In genomic region chr2:9952286-9952737, GRCh38 we compare ENCODE assay signal across 9 cellular contexts. TPM values are rescaled to one million over a fixed set of nuclear protein-coding genes. Genes with fewer than 3 reads are reported as not detected.
A peak's percentile ranks its signal among the peaks of the same experiment; 100 is the strongest.
DNase-seq lines count a peak whose midpoint lies in the region; ATAC-seq and TF ChIP-seq lines count a peak whose summit lies in the region.
"Had no signal": no experiment of that assay in that cellular context is flagged by ENCODE, and none has a peak within 500 bp of the region (broad histone marks: within the 10 kb centered on the region; RNA-seq: fewer than 3 reads in every experiment).

No MANE protein-coding gene starts in this region.

- TF ChIP-seq POLR2A in stomach (IDR thresholded peaks at IDR 0.05): no peak

- H3K36me3 Mint-ChIP-seq in T-helper 1 cell treated with Interleukin-12 subunit alpha and Interleukin-12 subunit beta and Interleukin-4 antibody, amounts not matched to agents 30 μg/mL and 1 μg/mL, for 36 hours (ENCODE audit: low read depth): peaks cover 3% of the 10 kb centered on the region
- H3K36me3 Mint-ChIP-seq in activated T-helper 2 cell treated with anti-CD3 and anti-CD28 coated beads, Interferon-gamma antibody, Interleukin-2, Interleukin-4, amounts not matched to agents 10 μg/mL and 5 μg/mL and 100 μg/mL, durations not matched to agents 14 hours and 24 hours and 36 hours (ENCODE audit: low read depth): no peaks in the 10 kb centered on the region
- no peaks in the 10 kb centered on the region for H3K36me3 Mint-ChIP-seq in immature natural killer cell
- H3K36me3 Mint-ChIP-seq: activated naive CD4-positive, alpha-beta T cell treated with anti-CD3 and anti-CD28 coated beads, Interleukin-2, amount 50 U/mL, for 72 hours had no signal

- H3K4me3 Mint-ChIP-seq in T-helper 1 cell treated with Interleukin-12 subunit alpha and Interleukin-12 subunit beta and Interleukin-4 antibody, amounts not matched to agents 30 μg/mL and 1 μg/mL, for 36 hours: peak overlapping the region; percentile 66
- H3K4me3 Mint-ChIP-seq in activated T-helper 2 cell treated with anti-CD3 and anti-CD28 coated beads, Interferon-gamma antibody, Interleukin-2, Interleukin-4, amounts not matched to agents 10 μg/mL and 5 μg/mL and 100 μg/mL, durations not matched to agents 14 hours and 24 hours and 36 hours (ENCODE audit: low read depth): peak overlapping the region; percentile 62
- peak overlapping the region; percentile 56 to 82 (median 74) for H3K4me3 Mint-ChIP-seq in immature natural killer cell

- no peak for TF ChIP-seq CTCF in stomach (IDR thresholded peaks at IDR 0.05)

- H3K9me3 ChIP-seq in stomach: no peaks in the 10 kb centered on the region

- DNase-seq in T-helper 1 cell (no peak), immature natural killer cell (no peak), stomach (no peak), RKO (ENCODE audit: low spot score) (no peak), NCI-H524 treated with DMSO at 0.1 percent for 48 hours (lab: John Stamatoyannopoulos, UW) (no peak)
- DNase-seq in activated T-helper 2 cell treated with anti-CD3 and anti-CD28 coated beads, Interferon-gamma antibody, Interleukin-2, Interleukin-4, amounts not matched to agents 10 μg/mL and 5 μg/mL and 100 μg/mL, durations not matched to agents 14 hours and 24 hours and 36 hours (ENCODE audit: low spot score): no peak

- H3K27ac ChIP-seq in stomach: peak overlapping the region in 4 of 5 donors; percentile 68 to 89 (median 86)

- H3K27ac Mint-ChIP-seq in T-helper 1 cell treated with Interleukin-12 subunit alpha and Interleukin-12 subunit beta and Interleukin-4 antibody, amounts not matched to agents 30 μg/mL and 1 μg/mL, for 36 hours: no peak overlapping the region
- no peak overlapping the region for H3K27ac Mint-ChIP-seq in activated T-helper 2 cell treated with anti-CD3 and anti-CD28 coated beads, Interferon-gamma antibody, Interleukin-2, Interleukin-4, amounts not matched to agents 10 μg/mL and 5 μg/mL and 100 μg/mL, durations not matched to agents 14 hours and 24 hours and 36 hours
- H3K27ac Mint-ChIP-seq in immature natural killer cell: peak overlapping the region in 2 of 6 donors; percentile 25 to 40
- H3K27ac Mint-ChIP-seq: activated naive CD4-positive, alpha-beta T cell treated with anti-CD3 and anti-CD28 coated beads, Interleukin-2, amount 50 U/mL, for 72 hours had no signal

- TF ChIP-seq EP300 in stomach (IDR thresholded peaks at IDR 0.05): no peak

- H3K9me3 Mint-ChIP-seq in T-helper 1 cell treated with Interleukin-12 subunit alpha and Interleukin-12 subunit beta and Interleukin-4 antibody, amounts not matched to agents 30 μg/mL and 1 μg/mL, for 36 hours: no peaks in the 10 kb centered on the region
- H3K9me3 Mint-ChIP-seq in activated T-helper 2 cell treated with anti-CD3 and anti-CD28 coated beads, Interferon-gamma antibody, Interleukin-2, Interleukin-4, amounts not matched to agents 10 μg/mL and 5 μg/mL and 100 μg/mL, durations not matched to agents 14 hours and 24 hours and 36 hours: no peaks in the 10 kb centered on the region
- H3K9me3 Mint-ChIP-seq in immature natural killer cell: no peaks in the 10 kb centered on the region
- H3K9me3 Mint-ChIP-seq: activated naive CD4-positive, alpha-beta T cell treated with anti-CD3 and anti-CD28 coated beads, Interleukin-2, amount 50 U/mL, for 72 hours had no signal

- 21 to 24% (median 22%) methylated on average over 15 of the region's 15 CpGs for WGBS in stomach, 5 donors

- peaks cover 52% of the 10 kb centered on the region for H3K27me3 Mint-ChIP-seq in T-helper 1 cell treated with Interleukin-12 subunit alpha and Interleukin-12 subunit beta and Interleukin-4 antibody, amounts not matched to agents 30 μg/mL and 1 μg/mL, for 36 hours (ENCODE audit: low read depth)
- peaks cover 46% of the 10 kb centered on the region for H3K27me3 Mint-ChIP-seq in activated T-helper 2 cell treated with anti-CD3 and anti-CD28 coated beads, Interferon-gamma antibody, Interleukin-2, Interleukin-4, amounts not matched to agents 10 μg/mL and 5 μg/mL and 100 μg/mL, durations not matched to agents 14 hours and 24 hours and 36 hours (ENCODE audit: low read depth)
- peaks cover 4 to 24% (median 6%) of the 10 kb centered on the region in 3 donors for H3K27me3 Mint-ChIP-seq in immature natural killer cell (ENCODE audit: low read depth in 3 of 3)

- H3K27me3 ChIP-seq in stomach: peaks cover 0 to 13% (median 2%) of the 10 kb centered on the region in 3 donors

- ATAC-seq in HG03095 (IDR thresholded peaks at IDR 0.05; ENCODE audit: unreplicated experiment): no peak

- H3K4me3 ChIP-seq in stomach: peak overlapping the region; percentile 65 to 87 (median 78)

- H3K4me1 ChIP-seq in stomach: peaks cover 0 to 34% (median 13%) of the 10 kb centered on the region in 4 donors

- H3K36me3 ChIP-seq in stomach: no peaks in the 10 kb centered on the region

- intact Hi-C loops in activated T-helper 2 cell treated with anti-CD3 and anti-CD28 coated beads, Interferon-gamma antibody, Interleukin-2, Interleukin-4, amounts not matched to agents 10 μg/mL and 5 μg/mL and 100 μg/mL, durations not matched to agents 14 hours and 24 hours and 36 hours (cut with micrococcal nuclease): loop anchor here (5.0 kb wide), 1 partner anchor 110 kb away; the partner anchor contains the start of gene TAF1B
- intact Hi-C loops in stomach (cut with DNase I; ENCODE audit: low total_unique reads): loop anchor here (10.0 kb wide), 1 partner anchor 108 kb away; the partner anchor contains the start of gene TAF1B

- H3K4me1 Mint-ChIP-seq in T-helper 1 cell treated with Interleukin-12 subunit alpha and Interleukin-12 subunit beta and Interleukin-4 antibody, amounts not matched to agents 30 μg/mL and 1 μg/mL, for 36 hours (ENCODE audit: low read depth): peaks cover 7% of the 10 kb centered on the region
- H3K4me1 Mint-ChIP-seq in activated T-helper 2 cell treated with anti-CD3 and anti-CD28 coated beads, Interferon-gamma antibody, Interleukin-2, Interleukin-4, amounts not matched to agents 10 μg/mL and 5 μg/mL and 100 μg/mL, durations not matched to agents 14 hours and 24 hours and 36 hours (ENCODE audit: low read depth): peaks cover 11% of the 10 kb centered on the region
- H3K4me1 Mint-ChIP-seq in immature natural killer cell: peaks cover 11 to 17% of the 10 kb centered on the region in 2 donors

RNA-seq across cellular contexts. Expression of gene GRHL1, which starts 0.8 kb away (rescaled TPM):
- total RNA-seq in activated T-helper 2 cell treated with anti-CD3 and anti-CD28 coated beads, Interferon-gamma antibody, Interleukin-2, Interleukin-4, amounts not matched to agents 10 μg/mL and 5 μg/mL and 100 μg/mL, durations not matched to agents 14 hours and 24 hours and 36 hours: 0.90 and 1.4 TPM in 2 replicates
- polyA plus RNA-seq in immature natural killer cell: 1 to 10 TPM in 1 of 3 donors, under 1 TPM in 2; 0.52 to 1.9 (median 0.73) TPM
- 1 to 10 TPM in 4 of 5 donors, under 1 TPM in 1; 0.89 to 5.8 (median 4.5) TPM for total RNA-seq in stomach
- polyA plus RNA-seq in stomach: 10 to 100 TPM in 1 of 3 donors, 1 to 10 TPM in 2; 1.7 to 16.5 (median 2.0) TPM
